In genomic region chr18:35060092-35060491, GRCh38 we compare ENCODE assay signal across 17 cellular contexts. TPM values are rescaled to one million over a fixed set of nuclear protein-coding genes. Genes with fewer than 3 reads are reported as not detected.
DNase-seq lines count a peak whose midpoint lies in the region; ATAC-seq and TF ChIP-seq lines count a peak whose summit lies in the region.
"Had no signal": no experiment of that assay in that cellular context is flagged by ENCODE, and none has a peak within 500 bp of the region (broad histone marks: within the 10 kb centered on the region; RNA-seq: fewer than 3 reads in every experiment).

No MANE protein-coding gene starts in this region.

- POLR2A ChIA-PET in OCI-LY7 (lab: Charles Lee): interaction anchor here (1.3 to 1.5 kb wide), 2 partner anchors 13 to 14 kb away, joined by 3 to 4 read pairs; no protein-coding TSS in a partner anchor

- 39 to 40% methylated on average over 6 of the region's 6 CpGs for WGBS in body of pancreas, 2 donors

- no peak overlapping the region for H3K27ac ChIP-seq in body of pancreas
- H3K27ac ChIP-seq in left ventricle myocardium inferior (replicated peaks): peak overlapping the region; percentile 47
- no peak overlapping the region for H3K27ac ChIP-seq in OCI-LY7 (ENCODE audit: low read depth, low read length, poor library complexity, severe bottlenecking)
- H3K27ac ChIP-seq: sigmoid colon, VCaP had no signal

- intact Hi-C loops in body of pancreas (cut with DNase I) (no loop called here), left ventricle myocardium inferior (cut with micrococcal nuclease) (no loop called here), OCI-LY7 (cut with micrococcal nuclease; ENCODE audit: unreplicated experiment) (no loop called here)

- H2AFZ ChIP-seq in OCI-LY7 (ENCODE audit: low read length): no peak overlapping the region

- DNase-seq in DMS 273 treated with DMSO at 0.1 percent for 48 hours (lab: John Stamatoyannopoulos, UW) (peak; percentile 85), body of pancreas (peak; percentile 25 to 65 (median 44)), left ventricle myocardium inferior (no peak), nephron progenitor cell (no peak), OCI-LY7 (ENCODE audit: low spot score) (no peak), NCI-H2171 treated with DMSO at 0.1 percent for 48 hours (lab: John Stamatoyannopoulos, UW) (no peak), CD1c-positive myeloid dendritic cell (ENCODE audit: extremely low spot score) (no peak)
- no peak for DNase-seq in activated naive CD4-positive, alpha-beta T cell treated with anti-CD3 and anti-CD28 coated beads, Interleukin-2, amount 10 ng/mL, durations not matched to agents 7 days and 5 days
- DNase-seq: activated CD4-positive, alpha-beta T cell treated with anti-CD3 and anti-CD28 coated beads, Interleukin-2, amount 50 U/mL, for 48 hours; activated gamma-delta T cell; BE2C; dermis blood vessel endothelial cell; immature natural killer cell; sigmoid colon had no signal

- H3K4me3 ChIP-seq in body of pancreas (no peak overlapping the region), left ventricle myocardium inferior (peak overlapping the region; percentile 0), OCI-LY7 (ENCODE audit: low read depth, low read length, poor library complexity, severe bottlenecking) (no peak overlapping the region)
- H3K4me3 ChIP-seq: sigmoid colon had no signal

- ATAC-seq in body of pancreas: peak; percentile 40

- H4K20me1 ChIP-seq in OCI-LY7 (ENCODE audit: insufficient read depth, low read length): 0 out of 2 replicates have a peak, but pooled peaks cover 7% of the 10 kb centered on the region

- H3K27me3 ChIP-seq in body of pancreas (no peaks in the 10 kb centered on the region), left ventricle myocardium inferior (ENCODE audit: low read depth) (no peaks in the 10 kb centered on the region)
- H3K27me3 ChIP-seq: BE2C, sigmoid colon had no signal

- H3K9me3 Mint-ChIP-seq in nephron progenitor cell: peaks cover 3% of the 10 kb centered on the region
- no peaks in the 10 kb centered on the region for H3K9me3 Mint-ChIP-seq in activated naive CD4-positive, alpha-beta T cell treated with anti-CD3 and anti-CD28 coated beads, Interleukin-2, amount 10 ng/mL, durations not matched to agents 7 days and 5 days
- H3K9me3 Mint-ChIP-seq: IgD-negative memory B cell; immature natural killer cell; T-helper 1 cell treated with Interleukin-12 subunit alpha and Interleukin-12 subunit beta and Interleukin-4 antibody, amounts not matched to agents 30 μg/mL and 1 μg/mL, for 36 hours had no signal

- H3K9me3 ChIP-seq in body of pancreas: no peaks in the 10 kb centered on the region
- no peaks in the 10 kb centered on the region for H3K9me3 ChIP-seq in left ventricle myocardium inferior (replicated peaks)
- H3K9me3 ChIP-seq in OCI-LY7 (ENCODE audit: low read length): no peaks in the 10 kb centered on the region
- H3K9me3 ChIP-seq: BE2C, sigmoid colon had no signal

- TF ChIP-seq CTCF in body of pancreas (IDR thresholded peaks at IDR 0.05): no peak
- no peak for TF ChIP-seq CTCF in left ventricle myocardium inferior (IDR thresholded peaks at IDR 0.05; ENCODE audit: borderline replicate concordance)
- TF ChIP-seq CTCF in nephron progenitor cell (IDR thresholded peaks at IDR 0.05): no peak
- TF ChIP-seq CTCF in OCI-LY7 (conservative IDR thresholded peaks at IDR 0.05; ENCODE audit: low read length): no peak

- no peak overlapping the region for H3K4me3 Mint-ChIP-seq in nephron progenitor cell
- H3K4me3 Mint-ChIP-seq in activated naive CD4-positive, alpha-beta T cell treated with anti-CD3 and anti-CD28 coated beads, Interleukin-2, amount 10 ng/mL, durations not matched to agents 7 days and 5 days: no peak overlapping the region
- H3K4me3 Mint-ChIP-seq: IgD-negative memory B cell; immature natural killer cell; T-helper 1 cell treated with Interleukin-12 subunit alpha and Interleukin-12 subunit beta and Interleukin-4 antibody, amounts not matched to agents 30 μg/mL and 1 μg/mL, for 36 hours had no signal

- peak overlapping the region; percentile 32 for H3K27ac Mint-ChIP-seq in nephron progenitor cell
- H3K27ac Mint-ChIP-seq in activated naive CD4-positive, alpha-beta T cell treated with anti-CD3 and anti-CD28 coated beads, Interleukin-2, amount 10 ng/mL, durations not matched to agents 7 days and 5 days: no peak overlapping the region
- H3K27ac Mint-ChIP-seq: T-helper 1 cell treated with Interleukin-12 subunit alpha and Interleukin-12 subunit beta and Interleukin-4 antibody, amounts not matched to agents 30 μg/mL and 1 μg/mL, for 36 hours had no signal

- H3K4me2 ChIP-seq in OCI-LY7 (ENCODE audit: low read length): no peak overlapping the region

- H3K4me1 ChIP-seq in body of pancreas (peaks cover 17% of the 10 kb centered on the region), left ventricle myocardium inferior (peaks cover 91% of the 10 kb centered on the region), OCI-LY7 (ENCODE audit: insufficient read depth, low read length, poor library complexity, severe bottlenecking) (no peaks in the 10 kb centered on the region)
- H3K4me1 ChIP-seq: BE2C had no signal

- peaks cover 3% of the 10 kb centered on the region for H3K36me3 Mint-ChIP-seq in nephron progenitor cell (ENCODE audit: low read depth)
- H3K36me3 Mint-ChIP-seq in activated naive CD4-positive, alpha-beta T cell treated with anti-CD3 and anti-CD28 coated beads, Interleukin-2, amount 10 ng/mL, durations not matched to agents 7 days and 5 days: no peaks in the 10 kb centered on the region
- H3K36me3 Mint-ChIP-seq: IgD-negative memory B cell, immature natural killer cell had no signal

- no TSS peak for BruUV-seq in OCI-LY7 (replicated peaks; lab: Mats Ljungman, UMichigan)

- no peaks in the 10 kb centered on the region for H3K36me3 ChIP-seq in body of pancreas (replicated peaks in 1 of 2; ENCODE audit: insufficient read depth in 1 of 2, low read depth in 2 of 2)
- no peaks in the 10 kb centered on the region for H3K36me3 ChIP-seq in left ventricle myocardium inferior
- H3K36me3 ChIP-seq in OCI-LY7 (ENCODE audit: insufficient read depth, low read length): no peaks in the 10 kb centered on the region
- H3K36me3 ChIP-seq: BE2C, sigmoid colon had no signal

- CTCF ChIA-PET in OCI-LY7 (lab: Charles Lee; ENCODE audit: unreplicated experiment): no interaction called here
- CTCF ChIA-PET in activated naive CD4-positive, alpha-beta T cell treated with anti-CD3 and anti-CD28 coated beads, Interleukin-2, amount 10 ng/mL, durations not matched to agents 7 days and 5 days (lab: Charles Lee): interaction anchor here (0.9 kb wide), 1 partner anchor 31 kb away, joined by 3 read pairs; no protein-coding TSS in a partner anchor

- H3K9me2 ChIP-seq in OCI-LY7 (ENCODE audit: insufficient read depth, low read length): no peaks in the 10 kb centered on the region

- no peaks in the 10 kb centered on the region for H3K27me3 Mint-ChIP-seq in nephron progenitor cell (ENCODE audit: low read depth, poor library complexity)
- H3K27me3 Mint-ChIP-seq in activated naive CD4-positive, alpha-beta T cell treated with anti-CD3 and anti-CD28 coated beads, Interleukin-2, amount 10 ng/mL, durations not matched to agents 7 days and 5 days: no peaks in the 10 kb centered on the region
- H3K27me3 Mint-ChIP-seq: IgD-negative memory B cell had no signal

- peaks cover 2% of the 10 kb centered on the region; the same call in 1 of the 2 replicates for H3K79me2 ChIP-seq in OCI-LY7 (ENCODE audit: insufficient read depth, low read depth, low read length)

- TF ChIP-seq POLR2A in body of pancreas (IDR thresholded peaks at IDR 0.05): no peak

- peaks cover 56% of the 10 kb centered on the region for H3K4me1 Mint-ChIP-seq in nephron progenitor cell
- no peaks in the 10 kb centered on the region for H3K4me1 Mint-ChIP-seq in activated naive CD4-positive, alpha-beta T cell treated with anti-CD3 and anti-CD28 coated beads, Interleukin-2, amount 10 ng/mL, durations not matched to agents 7 days and 5 days

RNA-seq across cellular contexts. Expression of gene MAPRE2, which starts 18.9 kb away (rescaled TPM):
- total RNA-seq in body of pancreas (10 to 100 TPM; 11.7 to 11.9 TPM), left ventricle myocardium inferior (120 TPM), OCI-LY7 (2022) (34.0 and 35.2 TPM in 2 replicates)
- 17.1 and 23.2 TPM in 2 replicates for total RNA-seq in OCI-LY7 (2014; rRNA removed; shearing (Covaris generic))

Comparison
In these comparisons a context has a peak if more than half of its experiments do, and no peak if none do; other contexts are left out.
1. DNase-seq: peak in DMS 273 treated with DMSO at 0.1 percent for 48 hours (single experiment) and body of pancreas (4 of 4); none in left ventricle myocardium inferior (single experiment), nephron progenitor cell (single experiment), OCI-LY7 (single experiment), activated naive CD4-positive, alpha-beta T cell treated with anti-CD3 and anti-CD28 coated beads, Interleukin-2, amount 10 ng/mL, durations not matched to agents 7 days and 5 days (single experiment), NCI-H2171 treated with DMSO at 0.1 percent for 48 hours (single experiment) and CD1c-positive myeloid dendritic cell (single experiment).